1 cellular context compared by ENCODE assay signal in genomic region chr12:51792417-51792816, GRCh38.
TF ChIP-seq lines count a peak whose summit lies in the region.

No MANE protein-coding gene starts in this region.

TF ChIP-seq in H1, 55 proteins besides CTCF, POLR2A, EP300 and RAD21:
- TF ChIP-seq EGR1 (IDR thresholded peaks at IDR 0.05; ENCODE audit: borderline replicate concordance, low read depth, low read length) (no peak), YY1 (IDR thresholded peaks at IDR 0.05; ENCODE audit: low read depth, low read length) (no peak), ASH2L (IDR thresholded peaks at IDR 0.05; ENCODE audit: low read length) (no peak), FOSL1 (IDR thresholded peaks at IDR 0.05; ENCODE audit: insufficient read depth, low read depth, low read length) (no peak), KDM5A (IDR thresholded peaks at IDR 0.05; ENCODE audit: low read length) (no peak), SP2 (IDR thresholded peaks at IDR 0.05; ENCODE audit: low read length) (no peak), HDAC2 (IDR thresholded peaks at IDR 0.05; ENCODE audit: borderline replicate concordance in 1 of 2, low read depth in 2 of 2, low read length in 2 of 2) (no peak), KDM4A (IDR thresholded peaks at IDR 0.05; ENCODE audit: low read depth, low read length, severe bottlenecking) (no peak), SRF (IDR thresholded peaks at IDR 0.05; ENCODE audit: low read depth, low read length) (no peak), ATF2 (IDR thresholded peaks at IDR 0.05; ENCODE audit: low read length) (no peak), POLR2AphosphoS5 (IDR thresholded peaks at IDR 0.05; ENCODE audit: low read depth, low read length) (no peak), TEAD4 (IDR thresholded peaks at IDR 0.05; ENCODE audit: low read depth, low read length) (no peak), JUND (IDR thresholded peaks at IDR 0.05; ENCODE audit: low read length) (no peak), CEBPB (IDR thresholded peaks at IDR 0.05; ENCODE audit: low read depth, low read length) (no peak), GABPA (IDR thresholded peaks at IDR 0.05; ENCODE audit: borderline replicate concordance, insufficient read depth, low read length) (no peak), E2F6 (IDR thresholded peaks at IDR 0.05) (no peak), JUN (IDR thresholded peaks at IDR 0.05; ENCODE audit: low read depth, low read length) (no peak), TBP (IDR thresholded peaks at IDR 0.05; ENCODE audit: low read depth, low read length) (no peak)
